In genomic region chr20:54118220-54119001, GRCh38 we compare ENCODE assay signal across 31 cellular contexts. TPM values are rescaled to one million over a fixed set of nuclear protein-coding genes. Genes with fewer than 3 reads are reported as not detected.
"Had no signal": no experiment of that assay in that cellular context is flagged by ENCODE, and none has a peak within 500 bp of the region (broad histone marks: within the 10 kb centered on the region; RNA-seq: fewer than 3 reads in every experiment).

No MANE protein-coding gene starts in this region.

- ATAC-seq: effector memory CD8-positive, alpha-beta T cell; heart right ventricle; left colon; lower lobe of right lung; natural killer cell; pancreas; sciatic nerve; stimulated activated effector memory CD8-positive, alpha-beta T cell treated with anti-CD3 and anti-CD28 coated beads, Interleukin-12 subunit alpha, Interleukin-12 subunit beta, amount 100 ng/mL, for 72 hours had no signal

- FAIRE-seq: endometrium, islet of Langerhans, pancreas had no signal

- H3K27ac ChIP-seq: esophagus squamous epithelium, heart right ventricle, left ventricle myocardium inferior, lower lobe of right lung, neutrophil, pancreas, stomach, thyroid gland had no signal

- H3K4me3 ChIP-seq: esophagus squamous epithelium, heart right ventricle, left ventricle myocardium inferior, lower lobe of right lung, pancreas, smooth muscle cell, stomach, thyroid gland had no signal

- H3K4me2 ChIP-seq: smooth muscle cell had no signal

- H3K9me3 ChIP-seq: esophagus squamous epithelium, heart right ventricle, left ventricle myocardium inferior, lower lobe of right lung, neutrophil, pancreas, stomach, thyroid gland had no signal

- H3K4me1 ChIP-seq: left ventricle myocardium inferior had no signal

- DNase-seq: cortex of kidney; effector memory CD8-positive, alpha-beta T cell; erythroblast; esophagus squamous epithelium; foreskin melanocyte; glutamatergic neuron; heart right ventricle; hippocampal formation; left colon; left ventricle myocardium inferior; lower lobe of right lung; natural killer cell; pancreas; stimulated activated CD4-positive, alpha-beta T cell treated with anti-CD3 and anti-CD28 coated beads, Interleukin-12 subunit alpha, Interleukin-12 subunit beta, amount 100 ng/mL, for 4 hours; stimulated activated CD4-positive, alpha-beta T cell treated with anti-CD3 and anti-CD28 coated beads, Interleukin-1b, Interleukin-23, amount 100 ng/mL, for 48 hours; stimulated activated CD4-positive, alpha-beta T cell treated with anti-CD3 and anti-CD28 coated beads, Interleukin-4, amount 100 ng/mL, for 1 hour; stimulated activated naive CD4-positive, alpha-beta T cell treated with Interleukin-2 at 50 U/mL for 16 hours; stomach; thyroid gland had no signal

RNA-seq across cellular contexts. Expression of gene BCAS1, which starts 48.0 kb away (rescaled TPM):
- total RNA-seq: dermis microvascular lymphatic vessel endothelial cell, heart right ventricle, left ventricle myocardium inferior, neural crest cell, pulmonary artery endothelial cell, subcutaneous adipose tissue had no signal

RNA-seq across cellular contexts. Expression of gene CYP24A1, which starts 55.4 kb away (rescaled TPM):
- total RNA-seq: dermis microvascular lymphatic vessel endothelial cell, heart right ventricle, left colon, left ventricle myocardium inferior, posterior vena cava, pulmonary artery endothelial cell, sciatic nerve, stomach, subcutaneous adipose tissue, temporal lobe had no signal
- polyA plus RNA-seq: heart right ventricle, pancreas had no signal
